1 cellular context compared by ENCODE assay signal in the genomic region with DNA sequence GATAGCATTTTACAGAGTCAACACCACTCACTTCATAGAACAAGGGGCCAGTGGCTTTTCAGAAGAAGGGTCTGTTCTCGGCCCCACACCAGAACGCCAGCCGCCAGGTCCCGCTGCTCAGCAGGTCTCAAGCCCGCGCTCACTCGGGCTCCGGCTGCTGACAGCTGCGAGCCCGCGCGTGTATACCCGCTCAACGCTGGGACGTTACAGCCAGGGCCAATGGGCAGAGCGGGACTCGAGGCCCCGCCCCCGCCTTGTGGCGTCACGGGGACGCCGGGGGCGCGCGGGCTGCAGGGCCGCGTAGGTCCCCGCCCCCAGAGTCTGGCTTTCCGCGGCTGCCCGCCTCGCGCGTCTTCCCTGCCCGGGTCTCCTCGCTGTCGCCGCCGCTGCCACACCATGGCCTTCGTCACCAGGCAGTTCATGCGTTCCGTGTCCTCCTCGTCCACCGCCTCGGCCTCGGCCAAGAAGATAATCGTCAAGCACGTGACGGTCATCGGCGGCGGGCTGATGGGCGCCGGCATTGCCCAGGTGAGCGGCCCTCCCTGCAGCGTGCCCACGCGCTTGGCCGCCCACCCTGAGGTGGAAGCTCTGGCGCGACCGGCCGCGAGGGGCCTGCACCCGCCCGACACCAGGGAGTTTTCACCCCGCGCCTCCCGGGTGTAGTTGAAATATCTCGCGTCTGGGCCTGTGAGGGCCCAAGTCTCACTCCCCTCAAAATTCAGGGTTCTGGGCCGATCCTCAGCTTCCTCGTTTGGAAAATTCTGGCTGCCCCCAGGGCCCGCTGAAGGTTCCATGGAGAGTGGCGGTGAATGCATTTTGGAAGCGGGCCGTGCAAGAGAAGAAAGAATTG.
A peak's percentile ranks its signal among the peaks of the same experiment; 100 is the strongest.
TF ChIP-seq lines count a peak whose summit lies in the region.

A gene (plus strand): TSS at position 353 of the 850 bp plus-strand sequence. CDS start 44 bp downstream, at position 397.

TF ChIP-seq in HepG2, 621 proteins besides CTCF, POLR2A, EP300 and RAD21 (continued from another document and continues in another):
- TF ChIP-seq, protein P1, sequence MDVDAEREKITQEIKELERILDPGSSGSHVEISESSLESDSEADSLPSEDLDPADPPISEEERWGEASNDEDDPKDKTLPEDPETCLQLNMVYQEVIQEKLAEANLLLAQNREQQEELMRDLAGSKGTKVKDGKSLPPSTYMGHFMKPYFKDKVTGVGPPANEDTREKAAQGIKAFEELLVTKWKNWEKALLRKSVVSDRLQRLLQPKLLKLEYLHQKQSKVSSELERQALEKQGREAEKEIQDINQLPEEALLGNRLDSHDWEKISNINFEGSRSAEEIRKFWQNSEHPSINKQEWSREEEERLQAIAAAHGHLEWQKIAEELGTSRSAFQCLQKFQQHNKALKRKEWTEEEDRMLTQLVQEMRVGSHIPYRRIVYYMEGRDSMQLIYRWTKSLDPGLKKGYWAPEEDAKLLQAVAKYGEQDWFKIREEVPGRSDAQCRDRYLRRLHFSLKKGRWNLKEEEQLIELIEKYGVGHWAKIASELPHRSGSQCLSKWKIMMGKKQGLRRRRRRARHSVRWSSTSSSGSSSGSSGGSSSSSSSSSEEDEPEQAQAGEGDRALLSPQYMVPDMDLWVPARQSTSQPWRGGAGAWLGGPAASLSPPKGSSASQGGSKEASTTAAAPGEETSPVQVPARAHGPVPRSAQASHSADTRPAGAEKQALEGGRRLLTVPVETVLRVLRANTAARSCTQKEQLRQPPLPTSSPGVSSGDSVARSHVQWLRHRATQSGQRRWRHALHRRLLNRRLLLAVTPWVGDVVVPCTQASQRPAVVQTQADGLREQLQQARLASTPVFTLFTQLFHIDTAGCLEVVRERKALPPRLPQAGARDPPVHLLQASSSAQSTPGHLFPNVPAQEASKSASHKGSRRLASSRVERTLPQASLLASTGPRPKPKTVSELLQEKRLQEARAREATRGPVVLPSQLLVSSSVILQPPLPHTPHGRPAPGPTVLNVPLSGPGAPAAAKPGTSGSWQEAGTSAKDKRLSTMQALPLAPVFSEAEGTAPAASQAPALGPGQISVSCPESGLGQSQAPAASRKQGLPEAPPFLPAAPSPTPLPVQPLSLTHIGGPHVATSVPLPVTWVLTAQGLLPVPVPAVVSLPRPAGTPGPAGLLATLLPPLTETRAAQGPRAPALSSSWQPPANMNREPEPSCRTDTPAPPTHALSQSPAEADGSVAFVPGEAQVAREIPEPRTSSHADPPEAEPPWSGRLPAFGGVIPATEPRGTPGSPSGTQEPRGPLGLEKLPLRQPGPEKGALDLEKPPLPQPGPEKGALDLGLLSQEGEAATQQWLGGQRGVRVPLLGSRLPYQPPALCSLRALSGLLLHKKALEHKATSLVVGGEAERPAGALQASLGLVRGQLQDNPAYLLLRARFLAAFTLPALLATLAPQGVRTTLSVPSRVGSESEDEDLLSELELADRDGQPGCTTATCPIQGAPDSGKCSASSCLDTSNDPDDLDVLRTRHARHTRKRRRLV (CRISPR knock-in tag; IDR thresholded peaks at IDR 0.05) = no peak
- no peak for TF ChIP-seq SIN3B (IDR thresholded peaks at IDR 0.05; ENCODE audit: low read length)
- TF ChIP-seq, protein P2, sequence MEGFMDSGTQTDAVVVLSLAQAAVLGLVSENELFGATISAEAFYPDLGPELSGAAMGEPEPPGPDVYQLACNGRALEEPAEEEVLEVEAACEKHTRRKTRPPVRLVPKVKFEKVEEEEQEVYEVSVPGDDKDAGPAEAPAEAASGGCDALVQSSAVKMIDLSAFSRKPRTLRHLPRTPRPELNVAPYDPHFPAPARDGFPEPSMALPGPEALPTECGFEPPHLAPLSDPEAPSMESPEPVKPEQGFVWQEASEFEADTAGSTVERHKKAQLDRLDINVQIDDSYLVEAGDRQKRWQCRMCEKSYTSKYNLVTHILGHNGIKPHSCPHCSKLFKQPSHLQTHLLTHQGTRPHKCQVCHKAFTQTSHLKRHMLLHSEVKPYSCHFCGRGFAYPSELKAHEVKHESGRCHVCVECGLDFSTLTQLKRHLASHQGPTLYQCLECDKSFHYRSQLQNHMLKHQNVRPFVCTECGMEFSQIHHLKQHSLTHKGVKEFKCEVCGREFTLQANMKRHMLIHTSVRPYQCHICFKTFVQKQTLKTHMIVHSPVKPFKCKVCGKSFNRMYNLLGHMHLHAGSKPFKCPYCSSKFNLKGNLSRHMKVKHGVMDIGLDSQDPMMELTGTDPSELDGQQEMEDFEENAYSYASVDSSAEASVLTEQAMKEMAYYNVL (CRISPR knock-in tag; IDR thresholded peaks at IDR 0.05; ENCODE audit: borderline replicate concordance) = no peak; the same call in 1 of the 2 replicates
- TF ChIP-seq ZMYM2 (CRISPR knock-in tag; IDR thresholded peaks at IDR 0.05) = no peak
- no peak for TF ChIP-seq ATF7 (IDR thresholded peaks at IDR 0.05)
- TF ChIP-seq ATF7 (CRISPR knock-in tag; IDR thresholded peaks at IDR 0.05) = no peak
- TF ChIP-seq, protein P3, sequence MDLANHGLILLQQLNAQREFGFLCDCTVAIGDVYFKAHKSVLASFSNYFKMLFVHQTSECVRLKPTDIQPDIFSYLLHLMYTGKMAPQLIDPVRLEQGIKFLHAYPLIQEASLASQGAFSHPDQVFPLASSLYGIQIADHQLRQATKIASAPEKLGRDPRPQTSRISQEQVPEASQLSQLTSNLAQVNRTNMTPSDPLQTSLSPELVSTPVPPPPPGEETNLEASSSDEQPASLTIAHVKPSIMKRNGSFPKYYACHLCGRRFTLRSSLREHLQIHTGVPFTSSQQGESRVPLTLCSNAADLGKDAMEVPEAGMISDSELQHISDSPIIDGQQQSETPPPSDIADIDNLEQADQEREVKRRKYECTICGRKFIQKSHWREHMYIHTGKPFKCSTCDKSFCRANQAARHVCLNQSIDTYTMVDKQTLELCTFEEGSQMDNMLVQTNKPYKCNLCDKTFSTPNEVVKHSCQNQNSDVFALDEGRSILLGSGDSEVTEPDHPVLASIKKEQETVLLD (CRISPR knock-in tag; IDR thresholded peaks at IDR 0.05; ENCODE audit: low read depth) = 0 out of 2 replicates have a peak, but pooled peaks have one; percentile 17
- no peak for TF ChIP-seq ZKSCAN8 (CRISPR knock-in tag; IDR thresholded peaks at IDR 0.05; ENCODE audit: borderline replicate concordance)
- TF ChIP-seq, protein P4, sequence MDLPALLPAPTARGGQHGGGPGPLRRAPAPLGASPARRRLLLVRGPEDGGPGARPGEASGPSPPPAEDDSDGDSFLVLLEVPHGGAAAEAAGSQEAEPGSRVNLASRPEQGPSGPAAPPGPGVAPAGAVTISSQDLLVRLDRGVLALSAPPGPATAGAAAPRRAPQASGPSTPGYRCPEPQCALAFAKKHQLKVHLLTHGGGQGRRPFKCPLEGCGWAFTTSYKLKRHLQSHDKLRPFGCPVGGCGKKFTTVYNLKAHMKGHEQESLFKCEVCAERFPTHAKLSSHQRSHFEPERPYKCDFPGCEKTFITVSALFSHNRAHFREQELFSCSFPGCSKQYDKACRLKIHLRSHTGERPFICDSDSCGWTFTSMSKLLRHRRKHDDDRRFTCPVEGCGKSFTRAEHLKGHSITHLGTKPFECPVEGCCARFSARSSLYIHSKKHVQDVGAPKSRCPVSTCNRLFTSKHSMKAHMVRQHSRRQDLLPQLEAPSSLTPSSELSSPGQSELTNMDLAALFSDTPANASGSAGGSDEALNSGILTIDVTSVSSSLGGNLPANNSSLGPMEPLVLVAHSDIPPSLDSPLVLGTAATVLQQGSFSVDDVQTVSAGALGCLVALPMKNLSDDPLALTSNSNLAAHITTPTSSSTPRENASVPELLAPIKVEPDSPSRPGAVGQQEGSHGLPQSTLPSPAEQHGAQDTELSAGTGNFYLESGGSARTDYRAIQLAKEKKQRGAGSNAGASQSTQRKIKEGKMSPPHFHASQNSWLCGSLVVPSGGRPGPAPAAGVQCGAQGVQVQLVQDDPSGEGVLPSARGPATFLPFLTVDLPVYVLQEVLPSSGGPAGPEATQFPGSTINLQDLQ (CRISPR knock-in tag; IDR thresholded peaks at IDR 0.05) = no peak
- TF ChIP-seq, protein P5, sequence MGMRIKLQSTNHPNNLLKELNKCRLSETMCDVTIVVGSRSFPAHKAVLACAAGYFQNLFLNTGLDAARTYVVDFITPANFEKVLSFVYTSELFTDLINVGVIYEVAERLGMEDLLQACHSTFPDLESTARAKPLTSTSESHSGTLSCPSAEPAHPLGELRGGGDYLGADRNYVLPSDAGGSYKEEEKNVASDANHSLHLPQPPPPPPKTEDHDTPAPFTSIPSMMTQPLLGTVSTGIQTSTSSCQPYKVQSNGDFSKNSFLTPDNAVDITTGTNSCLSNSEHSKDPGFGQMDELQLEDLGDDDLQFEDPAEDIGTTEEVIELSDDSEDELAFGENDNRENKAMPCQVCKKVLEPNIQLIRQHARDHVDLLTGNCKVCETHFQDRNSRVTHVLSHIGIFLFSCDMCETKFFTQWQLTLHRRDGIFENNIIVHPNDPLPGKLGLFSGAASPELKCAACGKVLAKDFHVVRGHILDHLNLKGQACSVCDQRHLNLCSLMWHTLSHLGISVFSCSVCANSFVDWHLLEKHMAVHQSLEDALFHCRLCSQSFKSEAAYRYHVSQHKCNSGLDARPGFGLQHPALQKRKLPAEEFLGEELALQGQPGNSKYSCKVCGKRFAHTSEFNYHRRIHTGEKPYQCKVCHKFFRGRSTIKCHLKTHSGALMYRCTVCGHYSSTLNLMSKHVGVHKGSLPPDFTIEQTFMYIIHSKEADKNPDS (CRISPR knock-in tag; IDR thresholded peaks at IDR 0.05) = no peak
- TF ChIP-seq FOXK2 (IDR thresholded peaks at IDR 0.05) = no peak
- TF ChIP-seq ZNF317 (CRISPR knock-in tag; IDR thresholded peaks at IDR 0.05) = peak; percentile 30; the same call in 1 of the 2 replicates
- TF ChIP-seq ZNF790 (CRISPR knock-in tag; IDR thresholded peaks at IDR 0.05; ENCODE audit: borderline replicate concordance) = peak; percentile 78; the same call in 1 of the 2 replicates
- TF ChIP-seq IRF2 (CRISPR knock-in tag; IDR thresholded peaks at IDR 0.05) = 0 out of 2 replicates have a peak, but pooled peaks have one; percentile 28
- TF ChIP-seq, protein P6, sequence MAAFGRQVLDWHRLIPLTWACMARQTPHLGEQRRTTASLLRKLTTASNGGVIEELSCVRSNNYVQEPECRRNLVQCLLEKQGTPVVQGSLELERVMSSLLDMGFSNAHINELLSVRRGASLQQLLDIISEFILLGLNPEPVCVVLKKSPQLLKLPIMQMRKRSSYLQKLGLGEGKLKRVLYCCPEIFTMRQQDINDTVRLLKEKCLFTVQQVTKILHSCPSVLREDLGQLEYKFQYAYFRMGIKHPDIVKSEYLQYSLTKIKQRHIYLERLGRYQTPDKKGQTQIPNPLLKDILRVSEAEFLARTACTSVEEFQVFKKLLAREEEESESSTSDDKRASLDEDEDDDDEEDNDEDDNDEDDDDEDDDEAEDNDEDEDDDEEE (CRISPR knock-in tag; IDR thresholded peaks at IDR 0.05) = peak; percentile 98
- no peak for TF ChIP-seq SIX4 (CRISPR knock-in tag; IDR thresholded peaks at IDR 0.05)
- TF ChIP-seq ONECUT2 (CRISPR knock-in tag; IDR thresholded peaks at IDR 0.05) = no peak
- peak; percentile 53; the same call in 1 of the 2 replicates for TF ChIP-seq MTA1 (CRISPR knock-in tag; IDR thresholded peaks at IDR 0.05; ENCODE audit: borderline replicate concordance)
- no peak for TF ChIP-seq HNRNPH1 (optimal IDR thresholded peaks at IDR 0.05; ENCODE audit: low read depth, low read length)
- TF ChIP-seq, protein P7, sequence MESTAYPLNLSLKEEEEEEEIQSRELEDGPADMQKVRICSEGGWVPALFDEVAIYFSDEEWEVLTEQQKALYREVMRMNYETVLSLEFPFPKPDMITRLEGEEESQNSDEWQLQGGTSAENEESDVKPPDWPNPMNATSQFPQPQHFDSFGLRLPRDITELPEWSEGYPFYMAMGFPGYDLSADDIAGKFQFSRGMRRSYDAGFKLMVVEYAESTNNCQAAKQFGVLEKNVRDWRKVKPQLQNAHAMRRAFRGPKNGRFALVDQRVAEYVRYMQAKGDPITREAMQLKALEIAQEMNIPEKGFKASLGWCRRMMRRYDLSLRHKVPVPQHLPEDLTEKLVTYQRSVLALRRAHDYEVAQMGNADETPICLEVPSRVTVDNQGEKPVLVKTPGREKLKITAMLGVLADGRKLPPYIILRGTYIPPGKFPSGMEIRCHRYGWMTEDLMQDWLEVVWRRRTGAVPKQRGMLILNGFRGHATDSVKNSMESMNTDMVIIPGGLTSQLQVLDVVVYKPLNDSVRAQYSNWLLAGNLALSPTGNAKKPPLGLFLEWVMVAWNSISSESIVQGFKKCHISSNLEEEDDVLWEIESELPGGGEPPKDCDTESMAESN (CRISPR knock-in tag; conservative IDR thresholded peaks at IDR 0.05) = peak; percentile 94
- TF ChIP-seq ZNF256 (CRISPR knock-in tag; conservative IDR thresholded peaks at IDR 0.05) = no peak
- TF ChIP-seq ZFP36L2 (CRISPR knock-in tag; IDR thresholded peaks at IDR 0.05) = no peak
- TF ChIP-seq FOXC1 (CRISPR knock-in tag; IDR thresholded peaks at IDR 0.05; ENCODE audit: borderline replicate concordance) = no peak
- peak; percentile 60; the same call in 1 of the 2 replicates for TF ChIP-seq GATAD1 (CRISPR knock-in tag; IDR thresholded peaks at IDR 0.05)
- peak; percentile 96 for TF ChIP-seq NR1H2 (CRISPR knock-in tag; IDR thresholded peaks at IDR 0.05; ENCODE audit: borderline replicate concordance, low read depth)
- TF ChIP-seq, protein P8, sequence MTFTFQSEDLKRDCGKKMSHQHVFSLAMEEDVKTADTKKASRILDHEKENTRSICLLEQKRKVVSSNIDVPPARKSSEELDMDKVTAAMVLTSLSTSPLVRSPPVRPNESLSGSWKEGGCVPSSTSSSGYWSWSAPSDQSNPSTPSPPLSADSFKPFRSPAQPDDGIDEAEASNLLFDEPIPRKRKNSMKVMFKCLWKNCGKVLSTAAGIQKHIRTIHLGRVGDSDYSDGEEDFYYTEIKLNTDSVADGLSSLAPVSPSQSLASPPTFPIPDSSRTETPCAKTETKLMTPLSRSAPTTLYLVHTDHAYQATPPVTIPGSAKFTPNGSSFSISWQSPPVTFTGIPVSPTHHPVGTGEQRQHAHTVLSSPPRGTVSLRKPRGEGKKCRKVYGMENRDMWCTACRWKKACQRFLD (CRISPR knock-in tag; IDR thresholded peaks at IDR 0.05; ENCODE audit: borderline replicate concordance) = 0 out of 2 replicates have a peak, but pooled peaks have one; percentile 53
- no peak for TF ChIP-seq ZFP36 (IDR thresholded peaks at IDR 0.05; ENCODE audit: borderline replicate concordance, low read depth, low read length, partially characterized antibody)
- TF ChIP-seq ATF1 (CRISPR knock-in tag; IDR thresholded peaks at IDR 0.05) = 0 out of 2 replicates have a peak, but pooled peaks have one; percentile 14
- TF ChIP-seq ZNF382 (CRISPR knock-in tag; IDR thresholded peaks at IDR 0.05; ENCODE audit: borderline replicate concordance) = no peak
- 0 out of 2 replicates have a peak, but pooled peaks have one; percentile 72 for TF ChIP-seq NRL (CRISPR knock-in tag; IDR thresholded peaks at IDR 0.05; ENCODE audit: borderline replicate concordance)
- TF ChIP-seq, protein P9, sequence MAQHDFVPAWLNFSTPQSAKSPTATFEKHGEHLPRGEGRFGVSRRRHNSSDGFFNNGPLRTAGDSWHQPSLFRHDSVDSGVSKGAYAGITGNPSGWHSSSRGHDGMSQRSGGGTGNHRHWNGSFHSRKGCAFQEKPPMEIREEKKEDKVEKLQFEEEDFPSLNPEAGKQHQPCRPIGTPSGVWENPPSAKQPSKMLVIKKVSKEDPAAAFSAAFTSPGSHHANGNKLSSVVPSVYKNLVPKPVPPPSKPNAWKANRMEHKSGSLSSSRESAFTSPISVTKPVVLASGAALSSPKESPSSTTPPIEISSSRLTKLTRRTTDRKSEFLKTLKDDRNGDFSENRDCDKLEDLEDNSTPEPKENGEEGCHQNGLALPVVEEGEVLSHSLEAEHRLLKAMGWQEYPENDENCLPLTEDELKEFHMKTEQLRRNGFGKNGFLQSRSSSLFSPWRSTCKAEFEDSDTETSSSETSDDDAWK (CRISPR knock-in tag; IDR thresholded peaks at IDR 0.05) = no peak
- TF ChIP-seq MATR3 (CRISPR knock-in tag; IDR thresholded peaks at IDR 0.05) = no peak
- TF ChIP-seq PITX1 (CRISPR knock-in tag; IDR thresholded peaks at IDR 0.05) = no peak
- no peak; the same call in 1 of the 2 replicates for TF ChIP-seq ZNF549 (CRISPR knock-in tag; IDR thresholded peaks at IDR 0.05)
- TF ChIP-seq ZSCAN31 (CRISPR knock-in tag; IDR thresholded peaks at IDR 0.05; ENCODE audit: low read depth) = no peak; the same call in 1 of the 2 replicates
- no peak for TF ChIP-seq ZC3H4 (CRISPR knock-in tag; IDR thresholded peaks at IDR 0.05; ENCODE audit: borderline replicate concordance)
- TF ChIP-seq ZFAT (CRISPR knock-in tag; conservative IDR thresholded peaks at IDR 0.05) = no peak
- no peak for TF ChIP-seq ZNF572 (CRISPR knock-in tag; IDR thresholded peaks at IDR 0.05)
